Comparison of ENCODE assay signal across 2 cellular contexts in the genomic region with DNA sequence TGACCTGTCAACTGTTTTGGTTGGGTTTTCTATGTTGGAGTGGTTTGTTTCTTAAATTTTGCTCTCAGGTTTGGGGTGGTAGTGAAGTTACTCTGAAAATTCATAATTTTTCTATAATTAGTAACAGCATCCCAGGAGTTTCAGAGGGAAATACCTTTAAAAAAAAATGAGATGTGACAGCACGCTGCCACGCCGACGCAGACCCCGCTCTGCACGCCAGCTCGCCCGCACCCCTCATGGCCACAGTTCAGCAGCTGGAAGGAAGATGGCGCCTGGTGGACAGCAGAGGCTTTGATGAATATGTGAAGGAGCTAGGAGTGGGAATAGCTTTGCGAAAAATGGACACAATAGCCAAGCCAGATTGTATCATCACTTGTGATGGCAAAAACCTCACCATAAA.
TF ChIP-seq lines count a peak whose summit lies in the region.

No MANE protein-coding gene starts in this region.

TF ChIP-seq in HCT116, 20 proteins besides CTCF, POLR2A, EP300 and RAD21:
- TF ChIP-seq ZNF274 (IDR thresholded peaks at IDR 0.05; ENCODE audit: low read depth, low read length) = no peak
- no peak for TF ChIP-seq SRF (IDR thresholded peaks at IDR 0.05; ENCODE audit: low read depth)
- TF ChIP-seq EGR1 (IDR thresholded peaks at IDR 0.05; ENCODE audit: low read depth) = no peak
- no peak for TF ChIP-seq SP1 (IDR thresholded peaks at IDR 0.05; ENCODE audit: low read depth)
- TF ChIP-seq, protein P1, sequence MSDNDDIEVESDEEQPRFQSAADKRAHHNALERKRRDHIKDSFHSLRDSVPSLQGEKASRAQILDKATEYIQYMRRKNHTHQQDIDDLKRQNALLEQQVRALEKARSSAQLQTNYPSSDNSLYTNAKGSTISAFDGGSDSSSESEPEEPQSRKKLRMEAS (IDR thresholded peaks at IDR 0.05) = no peak
- TF ChIP-seq EZH2phosphoT487 (IDR thresholded peaks at IDR 0.05; ENCODE audit: borderline replicate concordance) = no peak
- TF ChIP-seq CEBPB (IDR thresholded peaks at IDR 0.05; ENCODE audit: low read depth) = no peak
- TF ChIP-seq, protein P2, sequence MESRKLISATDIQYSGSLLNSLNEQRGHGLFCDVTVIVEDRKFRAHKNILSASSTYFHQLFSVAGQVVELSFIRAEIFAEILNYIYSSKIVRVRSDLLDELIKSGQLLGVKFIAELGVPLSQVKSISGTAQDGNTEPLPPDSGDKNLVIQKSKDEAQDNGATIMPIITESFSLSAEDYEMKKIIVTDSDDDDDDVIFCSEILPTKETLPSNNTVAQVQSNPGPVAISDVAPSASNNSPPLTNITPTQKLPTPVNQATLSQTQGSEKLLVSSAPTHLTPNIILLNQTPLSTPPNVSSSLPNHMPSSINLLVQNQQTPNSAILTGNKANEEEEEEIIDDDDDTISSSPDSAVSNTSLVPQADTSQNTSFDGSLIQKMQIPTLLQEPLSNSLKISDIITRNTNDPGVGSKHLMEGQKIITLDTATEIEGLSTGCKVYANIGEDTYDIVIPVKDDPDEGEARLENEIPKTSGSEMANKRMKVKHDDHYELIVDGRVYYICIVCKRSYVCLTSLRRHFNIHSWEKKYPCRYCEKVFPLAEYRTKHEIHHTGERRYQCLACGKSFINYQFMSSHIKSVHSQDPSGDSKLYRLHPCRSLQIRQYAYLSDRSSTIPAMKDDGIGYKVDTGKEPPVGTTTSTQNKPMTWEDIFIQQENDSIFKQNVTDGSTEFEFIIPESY (IDR thresholded peaks at IDR 0.05; ENCODE audit: extremely low read depth, insufficient replicate concordance, low read length) = no peak
- no peak for TF ChIP-seq EZH2 (IDR thresholded peaks at IDR 0.05)
- TF ChIP-seq SIN3A (IDR thresholded peaks at IDR 0.05; ENCODE audit: low read depth) = no peak
- TF ChIP-seq FOSL1 (IDR thresholded peaks at IDR 0.05; ENCODE audit: low read depth) = no peak
- TF ChIP-seq POLR2AphosphoS5 (IDR thresholded peaks at IDR 0.05; ENCODE audit: low read depth, low read length) = no peak
- TF ChIP-seq, protein P3, sequence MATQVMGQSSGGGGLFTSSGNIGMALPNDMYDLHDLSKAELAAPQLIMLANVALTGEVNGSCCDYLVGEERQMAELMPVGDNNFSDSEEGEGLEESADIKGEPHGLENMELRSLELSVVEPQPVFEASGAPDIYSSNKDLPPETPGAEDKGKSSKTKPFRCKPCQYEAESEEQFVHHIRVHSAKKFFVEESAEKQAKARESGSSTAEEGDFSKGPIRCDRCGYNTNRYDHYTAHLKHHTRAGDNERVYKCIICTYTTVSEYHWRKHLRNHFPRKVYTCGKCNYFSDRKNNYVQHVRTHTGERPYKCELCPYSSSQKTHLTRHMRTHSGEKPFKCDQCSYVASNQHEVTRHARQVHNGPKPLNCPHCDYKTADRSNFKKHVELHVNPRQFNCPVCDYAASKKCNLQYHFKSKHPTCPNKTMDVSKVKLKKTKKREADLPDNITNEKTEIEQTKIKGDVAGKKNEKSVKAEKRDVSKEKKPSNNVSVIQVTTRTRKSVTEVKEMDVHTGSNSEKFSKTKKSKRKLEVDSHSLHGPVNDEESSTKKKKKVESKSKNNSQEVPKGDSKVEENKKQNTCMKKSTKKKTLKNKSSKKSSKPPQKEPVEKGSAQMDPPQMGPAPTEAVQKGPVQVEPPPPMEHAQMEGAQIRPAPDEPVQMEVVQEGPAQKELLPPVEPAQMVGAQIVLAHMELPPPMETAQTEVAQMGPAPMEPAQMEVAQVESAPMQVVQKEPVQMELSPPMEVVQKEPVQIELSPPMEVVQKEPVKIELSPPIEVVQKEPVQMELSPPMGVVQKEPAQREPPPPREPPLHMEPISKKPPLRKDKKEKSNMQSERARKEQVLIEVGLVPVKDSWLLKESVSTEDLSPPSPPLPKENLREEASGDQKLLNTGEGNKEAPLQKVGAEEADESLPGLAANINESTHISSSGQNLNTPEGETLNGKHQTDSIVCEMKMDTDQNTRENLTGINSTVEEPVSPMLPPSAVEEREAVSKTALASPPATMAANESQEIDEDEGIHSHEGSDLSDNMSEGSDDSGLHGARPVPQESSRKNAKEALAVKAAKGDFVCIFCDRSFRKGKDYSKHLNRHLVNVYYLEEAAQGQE (IDR thresholded peaks at IDR 0.05; ENCODE audit: low read depth) = no peak
- no peak for TF ChIP-seq TCF7L2 (IDR thresholded peaks at IDR 0.05; ENCODE audit: borderline replicate concordance, extremely low read depth, insufficient read depth, insufficient read length)
- TF ChIP-seq CBX3 (IDR thresholded peaks at IDR 0.05; ENCODE audit: low read depth) = no peak
- TF ChIP-seq ZFX (IDR thresholded peaks at IDR 0.05) = no peak
- TF ChIP-seq, protein P4, sequence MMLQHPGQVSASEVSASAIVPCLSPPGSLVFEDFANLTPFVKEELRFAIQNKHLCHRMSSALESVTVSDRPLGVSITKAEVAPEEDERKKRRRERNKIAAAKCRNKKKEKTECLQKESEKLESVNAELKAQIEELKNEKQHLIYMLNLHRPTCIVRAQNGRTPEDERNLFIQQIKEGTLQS (IDR thresholded peaks at IDR 0.05) = no peak
- no peak for TF ChIP-seq YY1 (IDR thresholded peaks at IDR 0.05; ENCODE audit: extremely low read depth, insufficient replicate concordance, low read depth, low read length)
- TF ChIP-seq JUND (IDR thresholded peaks at IDR 0.05) = no peak
- TF ChIP-seq ELF1 (IDR thresholded peaks at IDR 0.05; ENCODE audit: borderline replicate concordance, low read depth) = no peak
TF ChIP-seq in HCT116: peak in this region for 0.

TF ChIP-seq in GM12878, 131 proteins besides CTCF, POLR2A, EP300 and RAD21:
- TF ChIP-seq CEBPZ (IDR thresholded peaks at IDR 0.05; ENCODE audit: low read depth, low read length) (no peak), RUNX3 (IDR thresholded peaks at IDR 0.05; ENCODE audit: low read length) (no peak), MLLT1 (IDR thresholded peaks at IDR 0.05) (0 out of 2 replicates have a peak, but pooled peaks have one; percentile 40), NRF1 (conservative IDR thresholded peaks at IDR 0.05; ENCODE audit: low read depth, low read length) (no peak), HDGF (IDR thresholded peaks at IDR 0.05) (no peak)
TF ChIP-seq in GM12878: peak in this region for 1.
